ENCODE assay signal across 13 cellular contexts in genomic region chr19:47324502-47324901, GRCh38. TPM values are rescaled to one million over a fixed set of nuclear protein-coding genes. Genes with fewer than 3 reads are reported as not detected.
DNase-seq lines count a peak whose midpoint lies in the region; ATAC-seq and TF ChIP-seq lines count a peak whose summit lies in the region.
"Had no signal": no experiment of that assay in that cellular context is flagged by ENCODE, and none has a peak within 500 bp of the region (broad histone marks: within the 10 kb centered on the region; RNA-seq: fewer than 3 reads in every experiment).

No MANE protein-coding gene starts in this region.

- intact Hi-C loops in colonic mucosa (cut with DNase I), result no loop called here
- intact Hi-C loops in lower lobe of right lung (cut with DNase I), result no loop called here
- intact Hi-C loops in upper lobe of right lung (cut with DNase I), result no loop called here

- H3K9me3 ChIP-seq in colonic mucosa, result no peaks in the 10 kb centered on the region
- no peaks in the 10 kb centered on the region for H3K9me3 ChIP-seq in lower lobe of right lung
- no peaks in the 10 kb centered on the region for H3K9me3 ChIP-seq in upper lobe of right lung

- no peaks in the 10 kb centered on the region for H3K4me1 ChIP-seq in colonic mucosa
- peaks cover 9% of the 10 kb centered on the region for H3K4me1 ChIP-seq in lower lobe of right lung
- no peaks in the 10 kb centered on the region for H3K4me1 ChIP-seq in upper lobe of right lung

- no peaks in the 10 kb centered on the region for H3K27me3 ChIP-seq in colonic mucosa
- H3K27me3 ChIP-seq in lower lobe of right lung (ENCODE audit: low read depth), result peaks cover 9% of the 10 kb centered on the region
- H3K27me3 ChIP-seq in upper lobe of right lung, result peaks cover 5% of the 10 kb centered on the region

- no peak overlapping the region for H3K9ac ChIP-seq in colonic mucosa (ENCODE audit: low read depth in 2 of 2, low read length in 2 of 2)

- ATAC-seq in lower lobe of right lung (peak; percentile 80 to 90), upper lobe of right lung (peak; percentile 95), HG03280 (IDR thresholded peaks at IDR 0.05; ENCODE audit: unreplicated experiment) (no peak)
- ATAC-seq: activated CD8-positive, alpha-beta memory T cell treated with anti-CD3 and anti-CD28 coated beads, Interleukin-2, amount 10 ng/mL, durations not matched to agents 7 days and 5 days had no signal

- H3K36me3 ChIP-seq in colonic mucosa (no peaks in the 10 kb centered on the region), lower lobe of right lung (peaks cover 8% of the 10 kb centered on the region), upper lobe of right lung (no peaks in the 10 kb centered on the region)

- no peak for TF ChIP-seq CTCF in colonic mucosa (IDR thresholded peaks at IDR 0.05)
- TF ChIP-seq CTCF in lower lobe of right lung (IDR thresholded peaks at IDR 0.05), result no peak
- TF ChIP-seq CTCF in upper lobe of right lung (IDR thresholded peaks at IDR 0.05), result no peak

- H3K4me3 ChIP-seq in colonic mucosa, result no peak overlapping the region
- H3K4me3 ChIP-seq in lower lobe of right lung, result peak overlapping the region; percentile 19
- H3K4me3 ChIP-seq in upper lobe of right lung, result no peak overlapping the region

- H3K27ac ChIP-seq in colonic mucosa (peak overlapping the region; percentile 17), lower lobe of right lung (peak overlapping the region; percentile 68), upper lobe of right lung (peak overlapping the region; percentile 55)
- H3K27ac ChIP-seq: 22Rv1 had no signal

- DNase-seq in SIG-M5 treated with dmso at 0.1 percent for 504 hours (lab: John Stamatoyannopoulos, UW; ENCODE audit: unreplicated experiment), result peak; percentile 63
- no peak for DNase-seq in SIG-M5 (lab: John Stamatoyannopoulos, UW)
- DNase-seq in colonic mucosa, result no peak
- peak; percentile 77 for DNase-seq in lower lobe of right lung
- peak; percentile 79 for DNase-seq in upper lobe of right lung
- no peak for DNase-seq in stimulated activated CD4-positive, alpha-beta T cell treated with anti-CD3 and anti-CD28 coated beads, Interleukin-4, amount 100 ng/mL, for 24 hours
- no peak for DNase-seq in DMS114 treated with DMSO at 0.1 percent for 48 hours (lab: John Stamatoyannopoulos, UW; ENCODE audit: unreplicated experiment)
- DNase-seq: activated CD8-positive, alpha-beta memory T cell treated with anti-CD3 and anti-CD28 coated beads, Interleukin-2, amount 10 ng/mL, durations not matched to agents 7 days and 5 days; NCI-H146; NK-92 treated with Interleukin-12 subunit alpha and Interleukin-12 subunit beta, amount 100 ng/mL, for 24 hours; stimulated activated CD4-positive, alpha-beta T cell treated with anti-CD3 and anti-CD28 coated beads, Interleukin-12 subunit alpha, Interleukin-12 subunit beta, amount 100 ng/mL, for 4 hours had no signal

RNA-seq across cellular contexts. Expression of gene C5AR2, which starts 7.5 kb away (rescaled TPM):
- total RNA-seq in colonic mucosa (under 1 TPM; 0.74 to 0.82 TPM), lower lobe of right lung (6.4 TPM), upper lobe of right lung (3.5 TPM)

RNA-seq across cellular contexts. Expression of gene C5AR1, which starts 14.8 kb away (rescaled TPM):
- total RNA-seq in colonic mucosa (10 to 100 TPM in 1 of 2 donors, 1 to 10 TPM in 1; 5.3 to 11.5 TPM), lower lobe of right lung (79.9 TPM), upper lobe of right lung (58.9 TPM)

RNA-seq across cellular contexts. Expression of gene DHX34, which starts 24.6 kb away (rescaled TPM):
- total RNA-seq in colonic mucosa (10 to 100 TPM in 1 of 2 donors, 1 to 10 TPM in 1; 6.3 to 17.8 TPM), lower lobe of right lung (14.5 TPM), upper lobe of right lung (15.8 TPM)

RNA-seq across cellular contexts. Expression of gene INAFM1, which starts 49.8 kb away (rescaled TPM):
- 10 to 100 TPM; 12.8 to 19.6 TPM for total RNA-seq in colonic mucosa
- 18.0 TPM for total RNA-seq in lower lobe of right lung
- 18.2 TPM for total RNA-seq in upper lobe of right lung

Comparison
In these comparisons a context has a peak if more than half of its experiments do, and no peak if none do; other contexts are left out.
1. DNase-seq: peak in SIG-M5 treated with dmso at 0.1 percent for 504 hours (single experiment), lower lobe of right lung (single experiment) and upper lobe of right lung (single experiment); none in SIG-M5 (single experiment), colonic mucosa (single experiment), stimulated activated CD4-positive, alpha-beta T cell treated with anti-CD3 and anti-CD28 coated beads, Interleukin-4, amount 100 ng/mL, for 24 hours (single experiment) and DMS114 treated with DMSO at 0.1 percent for 48 hours (single experiment).
2. H3K27ac ChIP-seq: peak in every context shown above with its lines; median percentile 68 in lower lobe of right lung; 55 in upper lobe of right lung; 17 in colonic mucosa.